Comparison of ENCODE assay signal across 2 cellular contexts in the genomic region with DNA sequence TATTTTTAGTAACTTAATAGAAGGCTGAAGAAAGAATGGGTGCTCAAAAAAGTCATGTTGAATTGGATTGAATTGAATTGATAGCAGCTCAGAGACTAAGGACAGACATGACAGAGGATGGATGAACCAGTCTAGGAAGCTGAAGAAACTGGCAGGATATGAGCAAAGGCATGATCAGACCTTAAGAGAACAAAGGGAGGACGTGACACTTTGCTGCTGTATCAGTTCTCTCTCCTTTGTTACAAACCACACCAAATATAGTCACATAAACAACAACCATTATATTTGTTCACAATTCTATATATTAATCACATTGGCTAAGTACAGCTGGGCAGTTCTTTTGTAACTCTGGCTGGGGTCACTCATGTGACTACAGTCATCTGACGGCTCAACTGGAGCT.
A peak's percentile ranks its signal among the peaks of the same experiment; 100 is the strongest.
TF ChIP-seq lines count a peak whose summit lies in the region.

No MANE protein-coding gene starts in this region.

TF ChIP-seq in endothelial cell of umbilical vein, 7 proteins besides CTCF, POLR2A, EP300 and RAD21:
- TF ChIP-seq MAX (IDR thresholded peaks at IDR 0.05; ENCODE audit: insufficient read depth, insufficient read length) (no peak), POLR2AphosphoS5 (IDR thresholded peaks at IDR 0.05; ENCODE audit: insufficient read depth, low read depth, low read length) (peak; percentile 51), MYC (IDR thresholded peaks at IDR 0.05; ENCODE audit: low read depth, low read length) (no peak), FOS (IDR thresholded peaks at IDR 0.05; ENCODE audit: borderline replicate concordance, insufficient read depth, low read length) (peak; percentile 84), JUN (IDR thresholded peaks at IDR 0.05; ENCODE audit: borderline replicate concordance, insufficient read depth, insufficient read length, low read depth) (peak; percentile 38), GATA2 (IDR thresholded peaks at IDR 0.05; ENCODE audit: insufficient read depth, insufficient read length, low read depth, low read length) (no peak), EZH2 (IDR thresholded peaks at IDR 0.05; ENCODE audit: borderline replicate concordance, low read depth, low read length, severe bottlenecking) (no peak)
TF ChIP-seq in endothelial cell of umbilical vein: peak in this region for 3.

TF ChIP-seq in SK-N-SH, 30 proteins besides CTCF, POLR2A, EP300 and RAD21 (continued from another document):
- TF ChIP-seq PBX3 (IDR thresholded peaks at IDR 0.05) (no peak), USF1 (IDR thresholded peaks at IDR 0.05; ENCODE audit: borderline replicate concordance, low read depth) (no peak), JUND (IDR thresholded peaks at IDR 0.05) (no peak)
